In the genomic region with DNA sequence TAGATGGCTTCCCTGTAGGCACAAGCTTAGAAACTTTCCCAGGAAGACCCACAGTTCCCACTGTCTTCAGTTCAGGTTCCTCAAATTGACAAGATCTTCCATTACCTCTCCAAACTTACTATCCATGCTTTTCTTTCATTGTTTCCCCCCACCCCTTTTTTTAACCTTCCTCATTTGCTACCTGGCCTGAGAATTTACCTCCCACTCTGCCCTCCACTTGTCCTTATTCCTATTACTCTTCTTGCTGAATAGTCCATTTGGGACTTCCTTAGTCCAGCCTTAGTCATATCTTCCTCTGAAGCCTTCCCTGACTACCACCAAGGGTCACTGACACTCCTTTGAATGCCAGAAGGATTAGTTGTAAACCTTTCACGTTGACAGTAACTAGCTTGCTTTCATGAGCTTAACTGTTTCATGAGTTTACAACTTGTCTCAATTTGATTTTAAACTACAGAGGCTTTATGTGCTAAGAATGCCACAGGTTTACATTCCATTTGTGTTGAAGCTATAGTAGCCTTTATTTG, we compare ENCODE assay signal across 1 cellular context.
A peak's percentile ranks its signal among the peaks of the same experiment; 100 is the strongest.
TF ChIP-seq lines count a peak whose summit lies in the region.

No MANE protein-coding gene starts in this region.

TF ChIP-seq in K562, 482 proteins besides CTCF, POLR2A, EP300 and RAD21 (continued from another document and continues in another):
- TF ChIP-seq, protein P1, sequence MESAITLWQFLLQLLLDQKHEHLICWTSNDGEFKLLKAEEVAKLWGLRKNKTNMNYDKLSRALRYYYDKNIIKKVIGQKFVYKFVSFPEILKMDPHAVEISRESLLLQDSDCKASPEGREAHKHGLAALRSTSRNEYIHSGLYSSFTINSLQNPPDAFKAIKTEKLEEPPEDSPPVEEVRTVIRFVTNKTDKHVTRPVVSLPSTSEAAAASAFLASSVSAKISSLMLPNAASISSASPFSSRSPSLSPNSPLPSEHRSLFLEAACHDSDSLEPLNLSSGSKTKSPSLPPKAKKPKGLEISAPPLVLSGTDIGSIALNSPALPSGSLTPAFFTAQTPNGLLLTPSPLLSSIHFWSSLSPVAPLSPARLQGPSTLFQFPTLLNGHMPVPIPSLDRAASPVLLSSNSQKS (CRISPR knock-in tag; IDR thresholded peaks at IDR 0.05) = no peak
- no peak for TF ChIP-seq MXI1 (IDR thresholded peaks at IDR 0.05; ENCODE audit: low read depth, low read length)
- TF ChIP-seq, protein P2, sequence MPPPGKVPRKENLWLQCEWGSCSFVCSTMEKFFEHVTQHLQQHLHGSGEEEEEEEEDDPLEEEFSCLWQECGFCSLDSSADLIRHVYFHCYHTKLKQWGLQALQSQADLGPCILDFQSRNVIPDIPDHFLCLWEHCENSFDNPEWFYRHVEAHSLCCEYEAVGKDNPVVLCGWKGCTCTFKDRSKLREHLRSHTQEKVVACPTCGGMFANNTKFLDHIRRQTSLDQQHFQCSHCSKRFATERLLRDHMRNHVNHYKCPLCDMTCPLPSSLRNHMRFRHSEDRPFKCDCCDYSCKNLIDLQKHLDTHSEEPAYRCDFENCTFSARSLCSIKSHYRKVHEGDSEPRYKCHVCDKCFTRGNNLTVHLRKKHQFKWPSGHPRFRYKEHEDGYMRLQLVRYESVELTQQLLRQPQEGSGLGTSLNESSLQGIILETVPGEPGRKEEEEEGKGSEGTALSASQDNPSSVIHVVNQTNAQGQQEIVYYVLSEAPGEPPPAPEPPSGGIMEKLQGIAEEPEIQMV (tag; conservative IDR thresholded peaks at IDR 0.05; ENCODE audit: low read depth) = no peak
- no peak for TF ChIP-seq TGIF2 (CRISPR knock-in tag; IDR thresholded peaks at IDR 0.05)
- TF ChIP-seq ZFP30 (CRISPR knock-in tag; IDR thresholded peaks at IDR 0.05; ENCODE audit: borderline replicate concordance) = no peak
- no peak for TF ChIP-seq HDAC8 (tag; IDR thresholded peaks at IDR 0.05)
- TF ChIP-seq, protein P3, sequence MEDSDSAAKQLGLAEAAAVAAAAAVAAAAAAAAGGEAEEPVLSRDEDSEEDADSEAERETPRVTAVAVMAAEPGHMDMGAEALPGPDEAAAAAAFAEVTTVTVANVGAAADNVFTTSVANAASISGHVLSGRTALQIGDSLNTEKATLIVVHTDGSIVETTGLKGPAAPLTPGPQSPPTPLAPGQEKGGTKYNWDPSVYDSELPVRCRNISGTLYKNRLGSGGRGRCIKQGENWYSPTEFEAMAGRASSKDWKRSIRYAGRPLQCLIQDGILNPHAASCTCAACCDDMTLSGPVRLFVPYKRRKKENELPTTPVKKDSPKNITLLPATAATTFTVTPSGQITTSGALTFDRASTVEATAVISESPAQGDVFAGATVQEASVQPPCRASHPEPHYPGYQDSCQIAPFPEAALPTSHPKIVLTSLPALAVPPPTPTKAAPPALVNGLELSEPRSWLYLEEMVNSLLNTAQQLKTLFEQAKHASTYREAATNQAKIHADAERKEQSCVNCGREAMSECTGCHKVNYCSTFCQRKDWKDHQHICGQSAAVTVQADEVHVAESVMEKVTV (CRISPR knock-in tag; IDR thresholded peaks at IDR 0.05) = 0 out of 2 replicates have a peak, but pooled peaks have one; percentile 9
- TF ChIP-seq TCF3 (CRISPR knock-in tag; IDR thresholded peaks at IDR 0.05) = no peak
- TF ChIP-seq FOXP1 (CRISPR knock-in tag; IDR thresholded peaks at IDR 0.05) = no peak
- TF ChIP-seq OTX1 (CRISPR knock-in tag; IDR thresholded peaks at IDR 0.05) = no peak
- TF ChIP-seq POU5F1 (IDR thresholded peaks at IDR 0.05; ENCODE audit: borderline replicate concordance, low read depth, low read length, partially characterized antibody) = no peak
- TF ChIP-seq STAT5B (CRISPR knock-in tag; IDR thresholded peaks at IDR 0.05) = no peak
- no peak for TF ChIP-seq CHD1 (IDR thresholded peaks at IDR 0.05; ENCODE audit: low read length)
- no peak for TF ChIP-seq BACH1 (tag; IDR thresholded peaks at IDR 0.05)
- TF ChIP-seq, protein P4, sequence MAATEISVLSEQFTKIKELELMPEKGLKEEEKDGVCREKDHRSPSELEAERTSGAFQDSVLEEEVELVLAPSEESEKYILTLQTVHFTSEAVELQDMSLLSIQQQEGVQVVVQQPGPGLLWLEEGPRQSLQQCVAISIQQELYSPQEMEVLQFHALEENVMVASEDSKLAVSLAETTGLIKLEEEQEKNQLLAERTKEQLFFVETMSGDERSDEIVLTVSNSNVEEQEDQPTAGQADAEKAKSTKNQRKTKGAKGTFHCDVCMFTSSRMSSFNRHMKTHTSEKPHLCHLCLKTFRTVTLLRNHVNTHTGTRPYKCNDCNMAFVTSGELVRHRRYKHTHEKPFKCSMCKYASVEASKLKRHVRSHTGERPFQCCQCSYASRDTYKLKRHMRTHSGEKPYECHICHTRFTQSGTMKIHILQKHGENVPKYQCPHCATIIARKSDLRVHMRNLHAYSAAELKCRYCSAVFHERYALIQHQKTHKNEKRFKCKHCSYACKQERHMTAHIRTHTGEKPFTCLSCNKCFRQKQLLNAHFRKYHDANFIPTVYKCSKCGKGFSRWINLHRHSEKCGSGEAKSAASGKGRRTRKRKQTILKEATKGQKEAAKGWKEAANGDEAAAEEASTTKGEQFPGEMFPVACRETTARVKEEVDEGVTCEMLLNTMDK (IDR thresholded peaks at IDR 0.05; ENCODE audit: borderline replicate concordance, insufficient read depth, low read depth, low read length, poor library complexity, severe bottlenecking) = no peak
- TF ChIP-seq GATAD2A (IDR thresholded peaks at IDR 0.05) = no peak
- TF ChIP-seq POLR3A (IDR thresholded peaks at IDR 0.05; ENCODE audit: borderline replicate concordance, extremely low read depth, insufficient read depth, insufficient read length) = no peak
- no peak for TF ChIP-seq ZNF324 (CRISPR knock-in tag; IDR thresholded peaks at IDR 0.05)
- TF ChIP-seq, protein P5, sequence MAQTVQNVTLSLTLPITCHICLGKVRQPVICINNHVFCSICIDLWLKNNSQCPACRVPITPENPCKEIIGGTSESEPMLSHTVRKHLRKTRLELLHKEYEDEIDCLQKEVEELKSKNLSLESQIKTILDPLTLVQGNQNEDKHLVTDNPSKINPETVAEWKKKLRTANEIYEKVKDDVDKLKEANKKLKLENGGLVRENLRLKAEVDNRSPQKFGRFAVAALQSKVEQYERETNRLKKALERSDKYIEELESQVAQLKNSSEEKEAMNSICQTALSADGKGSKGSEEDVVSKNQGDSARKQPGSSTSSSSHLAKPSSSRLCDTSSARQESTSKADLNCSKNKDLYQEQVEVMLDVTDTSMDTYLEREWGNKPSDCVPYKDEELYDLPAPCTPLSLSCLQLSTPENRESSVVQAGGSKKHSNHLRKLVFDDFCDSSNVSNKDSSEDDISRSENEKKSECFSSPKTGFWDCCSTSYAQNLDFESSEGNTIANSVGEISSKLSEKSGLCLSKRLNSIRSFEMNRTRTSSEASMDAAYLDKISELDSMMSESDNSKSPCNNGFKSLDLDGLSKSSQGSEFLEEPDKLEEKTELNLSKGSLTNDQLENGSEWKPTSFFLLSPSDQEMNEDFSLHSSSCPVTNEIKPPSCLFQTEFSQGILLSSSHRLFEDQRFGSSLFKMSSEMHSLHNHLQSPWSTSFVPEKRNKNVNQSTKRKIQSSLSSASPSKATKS (CRISPR knock-in tag; IDR thresholded peaks at IDR 0.05) = no peak
- no peak for TF ChIP-seq FOXK1 (CRISPR knock-in tag; IDR thresholded peaks at IDR 0.05; ENCODE audit: borderline replicate concordance)
- no peak for TF ChIP-seq MTA1 (IDR thresholded peaks at IDR 0.05; ENCODE audit: borderline replicate concordance)
- TF ChIP-seq MTA3 (IDR thresholded peaks at IDR 0.05; ENCODE audit: borderline replicate concordance) = 0 out of 2 replicates have a peak, but pooled peaks have one; percentile 17
- no peak for TF ChIP-seq MYC (IDR thresholded peaks at IDR 0.05; ENCODE audit: low read depth, low read length)
- no peak for TF ChIP-seq MYC (CRISPR knock-in tag; IDR thresholded peaks at IDR 0.05; ENCODE audit: borderline replicate concordance, low read depth)
- TF ChIP-seq CREBBP (IDR thresholded peaks at IDR 0.05; ENCODE audit: low read depth, low read length) = no peak
- no peak for TF ChIP-seq SRF (CRISPR knock-in tag; IDR thresholded peaks at IDR 0.05)
- no peak for TF ChIP-seq ERF (CRISPR knock-in tag; IDR thresholded peaks at IDR 0.05)
- TF ChIP-seq SRSF3 (IDR thresholded peaks at IDR 0.05; ENCODE audit: insufficient read depth, low read length) = no peak
- TF ChIP-seq SMAD4 (CRISPR knock-in tag; conservative IDR thresholded peaks at IDR 0.05) = no peak
- peak; percentile 57; the same call in 1 of the 2 replicates for TF ChIP-seq HLTF (IDR thresholded peaks at IDR 0.05)
- TF ChIP-seq, protein P6, sequence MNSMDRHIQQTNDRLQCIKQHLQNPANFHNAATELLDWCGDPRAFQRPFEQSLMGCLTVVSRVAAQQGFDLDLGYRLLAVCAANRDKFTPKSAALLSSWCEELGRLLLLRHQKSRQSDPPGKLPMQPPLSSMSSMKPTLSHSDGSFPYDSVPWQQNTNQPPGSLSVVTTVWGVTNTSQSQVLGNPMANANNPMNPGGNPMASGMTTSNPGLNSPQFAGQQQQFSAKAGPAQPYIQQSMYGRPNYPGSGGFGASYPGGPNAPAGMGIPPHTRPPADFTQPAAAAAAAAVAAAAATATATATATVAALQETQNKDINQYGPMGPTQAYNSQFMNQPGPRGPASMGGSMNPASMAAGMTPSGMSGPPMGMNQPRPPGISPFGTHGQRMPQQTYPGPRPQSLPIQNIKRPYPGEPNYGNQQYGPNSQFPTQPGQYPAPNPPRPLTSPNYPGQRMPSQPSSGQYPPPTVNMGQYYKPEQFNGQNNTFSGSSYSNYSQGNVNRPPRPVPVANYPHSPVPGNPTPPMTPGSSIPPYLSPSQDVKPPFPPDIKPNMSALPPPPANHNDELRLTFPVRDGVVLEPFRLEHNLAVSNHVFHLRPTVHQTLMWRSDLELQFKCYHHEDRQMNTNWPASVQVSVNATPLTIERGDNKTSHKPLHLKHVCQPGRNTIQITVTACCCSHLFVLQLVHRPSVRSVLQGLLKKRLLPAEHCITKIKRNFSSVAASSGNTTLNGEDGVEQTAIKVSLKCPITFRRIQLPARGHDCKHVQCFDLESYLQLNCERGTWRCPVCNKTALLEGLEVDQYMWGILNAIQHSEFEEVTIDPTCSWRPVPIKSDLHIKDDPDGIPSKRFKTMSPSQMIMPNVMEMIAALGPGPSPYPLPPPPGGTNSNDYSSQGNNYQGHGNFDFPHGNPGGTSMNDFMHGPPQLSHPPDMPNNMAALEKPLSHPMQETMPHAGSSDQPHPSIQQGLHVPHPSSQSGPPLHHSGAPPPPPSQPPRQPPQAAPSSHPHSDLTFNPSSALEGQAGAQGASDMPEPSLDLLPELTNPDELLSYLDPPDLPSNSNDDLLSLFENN (IDR thresholded peaks at IDR 0.05; ENCODE audit: low read depth in 2 of 2, low read length in 2 of 2) = no peak
- TF ChIP-seq MEF2A (IDR thresholded peaks at IDR 0.05; ENCODE audit: control insufficient read depth, low read depth, low read length) = no peak
- TF ChIP-seq ZNF699 (CRISPR knock-in tag; IDR thresholded peaks at IDR 0.05; ENCODE audit: insufficient replicate concordance) = no peak
- TF ChIP-seq ZNF75A (CRISPR knock-in tag; IDR thresholded peaks at IDR 0.05) = no peak
- TF ChIP-seq BRCA1 (IDR thresholded peaks at IDR 0.05) = no peak
- no peak for TF ChIP-seq BRCA1 (CRISPR knock-in tag; IDR thresholded peaks at IDR 0.05)
- TF ChIP-seq, protein P7, sequence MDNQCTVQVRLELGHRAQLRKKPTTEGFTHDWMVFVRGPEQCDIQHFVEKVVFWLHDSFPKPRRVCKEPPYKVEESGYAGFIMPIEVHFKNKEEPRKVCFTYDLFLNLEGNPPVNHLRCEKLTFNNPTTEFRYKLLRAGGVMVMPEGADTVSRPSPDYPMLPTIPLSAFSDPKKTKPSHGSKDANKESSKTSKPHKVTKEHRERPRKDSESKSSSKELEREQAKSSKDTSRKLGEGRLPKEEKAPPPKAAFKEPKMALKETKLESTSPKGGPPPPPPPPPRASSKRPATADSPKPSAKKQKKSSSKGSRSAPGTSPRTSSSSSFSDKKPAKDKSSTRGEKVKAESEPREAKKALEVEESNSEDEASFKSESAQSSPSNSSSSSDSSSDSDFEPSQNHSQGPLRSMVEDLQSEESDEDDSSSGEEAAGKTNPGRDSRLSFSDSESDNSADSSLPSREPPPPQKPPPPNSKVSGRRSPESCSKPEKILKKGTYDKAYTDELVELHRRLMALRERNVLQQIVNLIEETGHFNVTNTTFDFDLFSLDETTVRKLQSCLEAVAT (IDR thresholded peaks at IDR 0.05) = peak; percentile 30 to 47; a peak in 2 of 4 replicates
- no peak for TF ChIP-seq ZNF436 (CRISPR knock-in tag; IDR thresholded peaks at IDR 0.05)
- no peak for TF ChIP-seq PHF20 (IDR thresholded peaks at IDR 0.05; ENCODE audit: partially characterized antibody)
- TF ChIP-seq NR2C2 (CRISPR knock-in tag; IDR thresholded peaks at IDR 0.05) = no peak
- TF ChIP-seq NR2C2 (tag; IDR thresholded peaks at IDR 0.05) = no peak
- TF ChIP-seq ZNF134 (CRISPR knock-in tag; conservative IDR thresholded peaks at IDR 0.05) = no peak
- TF ChIP-seq, protein P8, sequence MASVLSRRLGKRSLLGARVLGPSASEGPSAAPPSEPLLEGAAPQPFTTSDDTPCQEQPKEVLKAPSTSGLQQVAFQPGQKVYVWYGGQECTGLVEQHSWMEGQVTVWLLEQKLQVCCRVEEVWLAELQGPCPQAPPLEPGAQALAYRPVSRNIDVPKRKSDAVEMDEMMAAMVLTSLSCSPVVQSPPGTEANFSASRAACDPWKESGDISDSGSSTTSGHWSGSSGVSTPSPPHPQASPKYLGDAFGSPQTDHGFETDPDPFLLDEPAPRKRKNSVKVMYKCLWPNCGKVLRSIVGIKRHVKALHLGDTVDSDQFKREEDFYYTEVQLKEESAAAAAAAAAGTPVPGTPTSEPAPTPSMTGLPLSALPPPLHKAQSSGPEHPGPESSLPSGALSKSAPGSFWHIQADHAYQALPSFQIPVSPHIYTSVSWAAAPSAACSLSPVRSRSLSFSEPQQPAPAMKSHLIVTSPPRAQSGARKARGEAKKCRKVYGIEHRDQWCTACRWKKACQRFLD (CRISPR knock-in tag; IDR thresholded peaks at IDR 0.05) = no peak
